2 cellular contexts compared by ENCODE assay signal in the genomic region with DNA sequence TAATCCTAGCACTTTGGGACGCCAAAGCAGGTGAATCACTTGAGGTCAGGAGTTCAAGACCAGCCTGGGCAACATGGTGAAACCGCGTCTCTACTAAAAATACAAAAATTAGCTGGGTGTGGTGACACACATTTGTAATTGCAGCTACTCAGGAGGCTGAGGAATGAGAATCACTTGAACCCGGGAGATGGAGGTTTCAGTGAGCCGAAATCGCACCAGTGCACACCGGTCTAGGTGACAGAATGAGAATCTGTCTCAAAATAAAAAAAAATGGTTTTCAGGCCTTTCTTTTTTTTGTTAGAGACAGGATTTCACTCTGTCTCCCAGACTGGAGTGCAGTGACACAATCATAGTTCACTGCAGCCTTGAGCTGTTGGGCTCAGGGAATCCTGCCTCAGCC. TPM values are rescaled to one million over a fixed set of nuclear protein-coding genes. Genes with fewer than 3 reads are reported as not detected.
"Had no signal": no experiment of that assay in that cellular context is flagged by ENCODE, and none has a peak within 500 bp of the region (broad histone marks: within the 10 kb centered on the region; RNA-seq: fewer than 3 reads in every experiment).

No MANE protein-coding gene starts in this region.

RNA-seq across cellular contexts. Expression of a gene that starts 45.1 kb away (rescaled TPM):
- total RNA-seq: bronchial epithelial cell, Right ventricle myocardium superior had no signal
